Comparison of ENCODE assay signal across 9 cellular contexts in genomic region chr6:41318648-41319565, GRCh38. TPM values are rescaled to one million over a fixed set of nuclear protein-coding genes. Genes with fewer than 3 reads are reported as not detected.
DNase-seq lines count a peak whose midpoint lies in the region; ATAC-seq lines count a peak whose summit lies in the region.
"Had no signal": no experiment of that assay in that cellular context is flagged by ENCODE, and none has a peak within 500 bp of the region (broad histone marks: within the 10 kb centered on the region; RNA-seq: fewer than 3 reads in every experiment).

No MANE protein-coding gene starts in this region.

- H3K9me3 ChIP-seq in HUES6 (ENCODE audit: control insufficient read depth, insufficient read depth, low read depth, low read length) (no peaks in the 10 kb centered on the region), NT2/D1 (ENCODE audit: insufficient read depth, low read length) (no peaks in the 10 kb centered on the region), muscle layer of colon (ENCODE audit: low read length) (no peaks in the 10 kb centered on the region)

- H3K4me3 ChIP-seq in HUES6 (ENCODE audit: low read depth, low read length) (peak overlapping the region; percentile 47), NT2/D1 (ENCODE audit: insufficient read length, low read depth) (no peak overlapping the region), muscle layer of colon (ENCODE audit: low read depth in 1 of 2, low read length in 2 of 2) (peak overlapping the region; percentile 44 to 65)

- no peak overlapping the region for H3K27ac ChIP-seq in HUES6 (ENCODE audit: low read depth, low read length)
- H3K27ac ChIP-seq in epithelial cell of prostate: no peak overlapping the region
- H3K27ac ChIP-seq in muscle layer of colon (ENCODE audit: low read depth, low read length): no peak overlapping the region

- H3K9ac ChIP-seq in HUES6 (ENCODE audit: low read length): peak overlapping the region; percentile 62
- peak overlapping the region; percentile 54 for H3K9ac ChIP-seq in NT2/D1 (ENCODE audit: insufficient read length, low read depth)
- H3K9ac ChIP-seq in muscle layer of colon (ENCODE audit: low read length): no peak overlapping the region

- peaks cover 17% of the 10 kb centered on the region for H3K4me1 ChIP-seq in HUES6 (ENCODE audit: control insufficient read depth, insufficient read depth, low read length)
- no peaks in the 10 kb centered on the region for H3K4me1 ChIP-seq in NT2/D1 (ENCODE audit: insufficient read depth, insufficient read length)
- H3K4me1 ChIP-seq in muscle layer of colon (ENCODE audit: insufficient read depth, low read length): peaks cover 8% of the 10 kb centered on the region

- in situ Hi-C loops in Caki2 (cut with HindIII; ENCODE audit: low pct_unique_long_range_greater_than_20kb, low sequenced_read_pairs): no loop called here

- H3K36me3 ChIP-seq in HUES6 (ENCODE audit: control insufficient read depth, insufficient read depth, low read length) (no peaks in the 10 kb centered on the region), NT2/D1 (ENCODE audit: insufficient read depth, insufficient read length, low read length) (no peaks in the 10 kb centered on the region), muscle layer of colon (ENCODE audit: insufficient read depth, low read length) (no peaks in the 10 kb centered on the region)

- DNase-seq in Caki2 (ENCODE audit: low read depth): peak; percentile 77
- peak; percentile 75 for DNase-seq in NT2/D1 (ENCODE audit: low read depth, low spot score)
- DNase-seq in activated CD8-positive, alpha-beta memory T cell treated with anti-CD3 and anti-CD28 coated beads, Interleukin-2, amount 50 U/mL, for 48 hours: peak; percentile 91
- DNase-seq in epithelial cell of prostate (ENCODE audit: low read depth, low spot score): peak; percentile 34
- peak; percentile 65 to 66 for DNase-seq in stimulated activated CD8-positive, alpha-beta memory T cell treated with anti-CD3 and anti-CD28 coated beads, Interleukin-7, amount 100 ng/mL, for 1 hour (ENCODE audit: low read depth in 2 of 2)

- H3K27me3 ChIP-seq in HUES6 (ENCODE audit: control insufficient read depth, insufficient read depth, low read length): peaks cover 15% of the 10 kb centered on the region
- H3K27me3 ChIP-seq in NT2/D1 (ENCODE audit: insufficient read depth, insufficient read length): no peaks in the 10 kb centered on the region
- H3K27me3 ChIP-seq in muscle layer of colon (ENCODE audit: control insufficient read depth in 1 of 2, insufficient read depth in 2 of 2, low read length in 2 of 2): no peaks in the 10 kb centered on the region

- ATAC-seq in GM21423 (IDR thresholded peaks at IDR 0.05; ENCODE audit: unreplicated experiment): peak; percentile 87

RNA-seq across cellular contexts. Expression of gene NCR2, which starts 16.5 kb away (rescaled TPM):
- total RNA-seq in Caki2 (2014; rRNA removed; shearing (Covaris generic); ENCODE audit: low replicate concordance): not detected in 2 replicates
- total RNA-seq: subcutaneous adipose tissue had no signal

RNA-seq across cellular contexts. Expression of gene TREM1, which starts 32.4 kb away (rescaled TPM):
- total RNA-seq in Caki2 (2014; rRNA removed; shearing (Covaris generic); ENCODE audit: low replicate concordance): not detected in 2 replicates

Comparison
In these comparisons a context has a peak if more than half of its experiments do, and no peak if none do; other contexts are left out.
1. DNase-seq: peak in every context shown above with its lines; median percentile 91 in activated CD8-positive, alpha-beta memory T cell treated with anti-CD3 and anti-CD28 coated beads, Interleukin-2, amount 50 U/mL, for 48 hours; 77 in Caki2; 75 in NT2/D1; 66 in stimulated activated CD8-positive, alpha-beta memory T cell treated with anti-CD3 and anti-CD28 coated beads, Interleukin-7, amount 100 ng/mL, for 1 hour; 34 in epithelial cell of prostate.